Comparison of ENCODE assay signal across 8 cellular contexts in the genomic region with DNA sequence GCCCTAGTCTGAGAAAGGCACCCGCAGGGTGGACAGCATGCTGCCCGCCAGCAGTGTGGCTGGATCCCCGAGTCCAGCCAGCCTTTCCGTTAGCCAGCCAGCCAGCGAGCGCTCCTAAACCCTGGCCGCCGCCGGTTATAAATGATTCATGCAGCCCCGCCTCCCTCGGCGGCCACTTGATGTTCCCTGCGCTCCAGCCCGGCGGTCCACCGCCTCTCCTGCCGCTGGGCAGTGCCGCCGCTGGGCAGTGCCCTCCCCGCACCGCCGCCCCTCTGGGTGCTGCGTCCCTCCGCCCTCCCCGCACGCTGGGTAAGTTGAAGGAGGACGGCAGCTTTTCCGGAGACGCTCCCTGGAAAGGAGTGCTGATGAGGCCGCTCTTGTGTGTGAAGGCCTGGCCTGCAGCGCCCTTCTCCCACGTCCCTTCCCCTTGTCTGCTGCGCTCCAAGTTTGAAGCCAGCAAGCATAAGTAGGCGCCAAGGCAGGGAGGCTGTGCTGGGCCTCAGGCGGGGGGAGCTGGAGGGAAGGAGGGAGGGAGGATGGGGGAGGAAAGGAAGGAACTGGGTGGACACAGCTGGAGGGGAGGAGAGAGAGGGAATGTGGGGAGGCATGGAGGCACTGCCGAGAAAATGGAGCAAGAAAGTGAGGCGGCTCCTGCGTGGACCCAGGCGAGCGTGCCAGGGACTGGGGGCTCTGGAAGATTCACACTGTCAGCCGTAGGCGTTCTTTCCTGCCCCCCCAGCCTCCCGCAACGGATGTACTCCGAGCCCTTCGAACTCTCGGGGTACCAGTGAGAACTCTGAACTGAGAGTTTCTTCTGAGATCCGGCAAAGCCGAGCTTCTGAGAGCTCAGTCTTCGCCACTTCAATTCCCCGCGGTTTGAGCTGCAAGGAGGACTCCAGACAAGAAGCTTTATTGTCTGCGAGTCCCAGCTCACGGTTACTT.
DNase-seq lines count a peak whose midpoint lies in the region; ATAC-seq, FAIRE-seq and TF ChIP-seq lines count a peak whose summit lies in the region.

No MANE protein-coding gene starts in this region.

- intact Hi-C loops in psoas muscle (cut with DNase I) = no loop called here

- WGBS in psoas muscle, 3 donors = 11 to 18% (median 13%) methylated on average over 48 to 54 of the region's 54 CpGs

- in situ Hi-C loops in G401 (cut with HindIII; ENCODE audit: low sequenced_read_pairs) = no loop called here

- TF ChIP-seq CTCF in right atrium auricular region (IDR thresholded peaks at IDR 0.05) (no peak), psoas muscle (IDR thresholded peaks at IDR 0.05) (no peak), D721Med (IDR thresholded peaks at IDR 0.05; ENCODE audit: insufficient read depth, missing control alignments) (no peak)

- no peaks in the 10 kb centered on the region for H3K36me3 ChIP-seq in right atrium auricular region
- H3K36me3 ChIP-seq in psoas muscle (ENCODE audit: insufficient read depth in 1 of 2, low read depth in 1 of 2) = no peaks in the 10 kb centered on the region

- no peak for FAIRE-seq in D721Med (lab: Jason Lieb, UNC)

- H3K4me1 ChIP-seq in right atrium auricular region (peaks cover 0 to 30% of the 10 kb centered on the region in 2 donors), psoas muscle (peaks cover 9% of the 10 kb centered on the region)

- DNase-seq in G401 (ENCODE audit: low spot score) (peak; percentile 21), amygdala (lab: John Stamatoyannopoulos, UW) (peak in 48 of 56 donors; percentile 14 to 77 (median 48)), right atrium auricular region (ENCODE audit: low spot score) (peak; percentile 87), psoas muscle (peak; percentile 86 to 92), D721Med (ENCODE audit: insufficient read length, low spot score) (no peak)
- DNase-seq in activated CD4-positive, CD25-positive, alpha-beta regulatory T cell treated with anti-CD3 and anti-CD28 coated beads, Interleukin-2, amount 50 U/mL, for 72 hours = no peak

- ATAC-seq in psoas muscle (peak; percentile 92 to 98 (median 94)), HG02870 (IDR thresholded peaks at IDR 0.05; ENCODE audit: unreplicated experiment) (no peak), HG03521 (IDR thresholded peaks at IDR 0.05; ENCODE audit: unreplicated experiment) (no peak)

- H3K9me3 ChIP-seq in right atrium auricular region = no peaks in the 10 kb centered on the region
- H3K9me3 ChIP-seq in psoas muscle = no peaks in the 10 kb centered on the region

- peak overlapping the region; percentile 19 to 45 for H3K4me3 ChIP-seq in right atrium auricular region
- H3K4me3 ChIP-seq in psoas muscle = peak overlapping the region; percentile 63

- H3K27me3 ChIP-seq in right atrium auricular region (no peaks in the 10 kb centered on the region), psoas muscle (ENCODE audit: insufficient read depth in 3 of 3, low read length in 2 of 3) (no peaks in the 10 kb centered on the region)

- H3K27ac ChIP-seq in right atrium auricular region (peak overlapping the region; percentile 75 to 77), psoas muscle (peak overlapping the region; percentile 60)

Comparison
In these comparisons a context has a peak if more than half of its experiments do, and no peak if none do; other contexts are left out.
1. DNase-seq: peak in G401 (single experiment), amygdala (48 of 56), right atrium auricular region (single experiment) and psoas muscle (2 of 2); none in activated CD4-positive, CD25-positive, alpha-beta regulatory T cell treated with anti-CD3 and anti-CD28 coated beads, Interleukin-2, amount 50 U/mL, for 72 hours (single experiment) and D721Med (single experiment).
2. ATAC-seq: peak in psoas muscle (4 of 4); none in HG02870 (single experiment) and HG03521 (single experiment).